Comparison of ENCODE assay signal across 21 cellular contexts in genomic region chr5:5524327-5524726, GRCh38.
A peak's percentile ranks its signal among the peaks of the same experiment; 100 is the strongest.
DNase-seq lines count a peak whose midpoint lies in the region; ATAC-seq and TF ChIP-seq lines count a peak whose summit lies in the region.
"Had no signal": no experiment of that assay in that cellular context is flagged by ENCODE, and none has a peak within 500 bp of the region (broad histone marks: within the 10 kb centered on the region; RNA-seq: fewer than 3 reads in every experiment).

No MANE protein-coding gene starts in this region.

- no peaks in the 10 kb centered on the region for H3K79me1 ChIP-seq in mesenchymal stem cell (replicated peaks; ENCODE audit: low read length, poor library complexity, severe bottlenecking)

- peaks cover 31% of the 10 kb centered on the region for H3K4me1 Mint-ChIP-seq in activated CD4-positive, alpha-beta T cell treated with anti-CD3 and anti-CD28 coated beads for 36 hours
- peaks cover 26% of the 10 kb centered on the region for H3K4me1 Mint-ChIP-seq in GM23338
- H3K4me1 Mint-ChIP-seq in activated T-helper 1 cell treated with anti-CD3 and anti-CD28 coated beads, Interleukin-12 subunit alpha, Interleukin-12 subunit beta, Interleukin-2, Interleukin-4 antibody, amounts not matched to agents 30 ng/mL and 10 ng/mL and 1 ng/mL, durations not matched to agents 14 hours and 24 hours and 36 hours (ENCODE audit: low read depth): peaks cover 32% of the 10 kb centered on the region
- H3K4me1 Mint-ChIP-seq in natural killer cell: peaks cover 13 to 17% of the 10 kb centered on the region in 2 donors

- no peaks in the 10 kb centered on the region for H3K79me2 ChIP-seq in GM23338 (replicated peaks; ENCODE audit: insufficient read depth)

- no peak overlapping the region for H3K4ac ChIP-seq in mesenchymal stem cell (ENCODE audit: low read depth in 1 of 2, low read length in 2 of 2)

- no peak overlapping the region for H4K8ac ChIP-seq in mesenchymal stem cell (ENCODE audit: low read length)

- no peak for ATAC-seq in activated CD4-positive, alpha-beta T cell treated with anti-CD3 and anti-CD28 coated beads for 36 hours
- ATAC-seq in GM23338 (no peak), natural killer cell (no peak)
- ATAC-seq: left colon, pancreas had no signal

- H3K27ac ChIP-seq in GM23338 (ENCODE audit: low read depth): no peak overlapping the region
- no peak overlapping the region for H3K27ac ChIP-seq in RWPE1
- H3K27ac ChIP-seq in mesenchymal stem cell (ENCODE audit: low read length, poor library complexity, severe bottlenecking): no peak overlapping the region
- H3K27ac ChIP-seq: ascending aorta, pancreas, right atrium auricular region had no signal

- peaks cover 2% of the 10 kb centered on the region for H3K27me3 Mint-ChIP-seq in activated CD4-positive, alpha-beta T cell treated with anti-CD3 and anti-CD28 coated beads for 36 hours
- H3K27me3 Mint-ChIP-seq in GM23338 (ENCODE audit: insufficient read depth, low read depth, poor library complexity) (peaks cover 1% of the 10 kb centered on the region), natural killer cell (ENCODE audit: low read depth in 2 of 2) (no peaks in the 10 kb centered on the region)
- peaks cover 1% of the 10 kb centered on the region for H3K27me3 Mint-ChIP-seq in activated T-helper 1 cell treated with anti-CD3 and anti-CD28 coated beads, Interleukin-12 subunit alpha, Interleukin-12 subunit beta, Interleukin-2, Interleukin-4 antibody, amounts not matched to agents 30 ng/mL and 10 ng/mL and 1 ng/mL, durations not matched to agents 14 hours and 24 hours and 36 hours (ENCODE audit: insufficient read depth)
- H3K27me3 Mint-ChIP-seq: naive B cell, type B pancreatic cell had no signal

- H3K9ac ChIP-seq in mesenchymal stem cell (ENCODE audit: low read length): no peak overlapping the region

- no peak for DNase-seq in activated CD4-positive, alpha-beta T cell treated with anti-CD3 and anti-CD28 coated beads for 36 hours
- DNase-seq in activated CD4-positive, alpha-beta T cell treated with anti-CD3 and anti-CD28 coated beads for 48 hours: no peak
- DNase-seq in GM23338 (ENCODE audit: low spot score) (no peak), natural killer cell (no peak), RWPE1 (ENCODE audit: low spot score) (no peak), mesenchymal stem cell (no peak), NCI-H1436 (lab: John Stamatoyannopoulos, UW) (no peak)
- DNase-seq in activated T-helper 1 cell treated with anti-CD3 and anti-CD28 coated beads, Interleukin-12 subunit alpha, Interleukin-12 subunit beta, Interleukin-2, Interleukin-4 antibody, amounts not matched to agents 30 ng/mL and 10 ng/mL and 1 ng/mL, durations not matched to agents 14 hours and 24 hours and 36 hours (ENCODE audit: low spot score): no peak
- DNase-seq: activated CD4-positive, CD25-positive, alpha-beta regulatory T cell treated with anti-CD3 and anti-CD28 coated beads, Interleukin-2, amount 50 U/mL, for 72 hours; Calu3; caudate nucleus; HCEC 1CT; left colon; naive B cell; NCI-H2171 treated with DMSO at 0.1 percent for 48 hours; NCI-H526; pancreas; stimulated activated CD4-positive, alpha-beta T cell treated with anti-CD3 and anti-CD28 coated beads, Interleukin-4, amount 100 ng/mL, for 24 hours had no signal

- H3K18ac ChIP-seq in mesenchymal stem cell (ENCODE audit: low read depth in 1 of 2, low read length in 2 of 2): no peak overlapping the region

- H3K4me1 ChIP-seq in GM23338 (ENCODE audit: insufficient read depth) (peaks cover 27% of the 10 kb centered on the region), mesenchymal stem cell (ENCODE audit: control insufficient read depth, insufficient read depth, low read depth, low read length) (no peaks in the 10 kb centered on the region)
- H3K4me1 ChIP-seq: ascending aorta, pancreas, right atrium auricular region had no signal

- 64% methylated on average over 3 of the region's 3 CpGs for WGBS in mesenchymal stem cell

- H2AFZ ChIP-seq in GM23338 (0 out of 2 replicates have a peak overlapping the region, but pooled peaks have one; percentile 28), mesenchymal stem cell (ENCODE audit: low read depth, low read length) (no peak overlapping the region)

- H2BK5ac ChIP-seq in mesenchymal stem cell (ENCODE audit: low read depth, low read length, poor library complexity, severe bottlenecking): no peak overlapping the region

- H4K20me1 ChIP-seq in GM23338 (replicated peaks; ENCODE audit: insufficient read depth): no peaks in the 10 kb centered on the region

- peaks cover 5% of the 10 kb centered on the region for H3K36me3 Mint-ChIP-seq in activated CD4-positive, alpha-beta T cell treated with anti-CD3 and anti-CD28 coated beads for 36 hours (ENCODE audit: low read depth)
- H3K36me3 Mint-ChIP-seq in GM23338 (ENCODE audit: low read depth) (peaks cover 4% of the 10 kb centered on the region; the same call in 2 of the 3 replicates), natural killer cell (no peaks in the 10 kb centered on the region)
- peaks cover 12% of the 10 kb centered on the region for H3K36me3 Mint-ChIP-seq in activated T-helper 1 cell treated with anti-CD3 and anti-CD28 coated beads, Interleukin-12 subunit alpha, Interleukin-12 subunit beta, Interleukin-2, Interleukin-4 antibody, amounts not matched to agents 30 ng/mL and 10 ng/mL and 1 ng/mL, durations not matched to agents 14 hours and 24 hours and 36 hours (ENCODE audit: low read depth)
- H3K36me3 Mint-ChIP-seq: type B pancreatic cell had no signal

- H3K4me3 Mint-ChIP-seq in activated CD4-positive, alpha-beta T cell treated with anti-CD3 and anti-CD28 coated beads for 36 hours: no peak overlapping the region
- H3K4me3 Mint-ChIP-seq in GM23338: no peak overlapping the region
- peak overlapping the region; percentile 46 for H3K4me3 Mint-ChIP-seq in activated T-helper 1 cell treated with anti-CD3 and anti-CD28 coated beads, Interleukin-12 subunit alpha, Interleukin-12 subunit beta, Interleukin-2, Interleukin-4 antibody, amounts not matched to agents 30 ng/mL and 10 ng/mL and 1 ng/mL, durations not matched to agents 14 hours and 24 hours and 36 hours
- peak overlapping the region; percentile 76 for H3K4me3 Mint-ChIP-seq in natural killer cell
- H3K4me3 Mint-ChIP-seq: type B pancreatic cell had no signal

- peaks cover 11% of the 10 kb centered on the region for H3K9me3 Mint-ChIP-seq in activated CD4-positive, alpha-beta T cell treated with anti-CD3 and anti-CD28 coated beads for 36 hours (ENCODE audit: low read depth)
- H3K9me3 Mint-ChIP-seq in GM23338 (peaks cover 5% of the 10 kb centered on the region; the same call in 2 of the 3 replicates), natural killer cell (peaks cover 0 to 3% of the 10 kb centered on the region in 2 donors)
- peaks cover 32% of the 10 kb centered on the region for H3K9me3 Mint-ChIP-seq in activated T-helper 1 cell treated with anti-CD3 and anti-CD28 coated beads, Interleukin-12 subunit alpha, Interleukin-12 subunit beta, Interleukin-2, Interleukin-4 antibody, amounts not matched to agents 30 ng/mL and 10 ng/mL and 1 ng/mL, durations not matched to agents 14 hours and 24 hours and 36 hours

- H3K9me3 ChIP-seq in mesenchymal stem cell (ENCODE audit: control insufficient read depth, low read length): no peaks in the 10 kb centered on the region
- H3K9me3 ChIP-seq: ascending aorta, pancreas, right atrium auricular region had no signal

- no peak overlapping the region for H3K23ac ChIP-seq in mesenchymal stem cell (ENCODE audit: low read length in 2 of 2)

- no peak overlapping the region for H2BK15ac ChIP-seq in mesenchymal stem cell (ENCODE audit: low read depth, poor library complexity, severe bottlenecking)

- H3F3A ChIP-seq in GM23338 (replicated peaks; ENCODE audit: low read depth): no peaks in the 10 kb centered on the region

- TF ChIP-seq CTCF in GM23338 (conservative IDR thresholded peaks at IDR 0.05; ENCODE audit: low read depth in 2 of 2) (no peak), natural killer cell (IDR thresholded peaks at IDR 0.05) (no peak), RWPE1 (conservative IDR thresholded peaks at IDR 0.05; ENCODE audit: low read depth) (no peak)

- H3K4me3 ChIP-seq in GM23338 (no peak overlapping the region), mesenchymal stem cell (ENCODE audit: insufficient read depth in 1 of 2, low read depth in 1 of 2, low read length in 2 of 2) (no peak overlapping the region)
- H3K4me3 ChIP-seq: ascending aorta, pancreas, right atrium auricular region had no signal

- peaks cover 27% of the 10 kb centered on the region for H3K9me2 ChIP-seq in GM23338 (ENCODE audit: insufficient read depth)

- H3K36me3 ChIP-seq in GM23338 (ENCODE audit: insufficient read depth) (no peaks in the 10 kb centered on the region), mesenchymal stem cell (ENCODE audit: control insufficient read depth in 1 of 2, insufficient read depth in 2 of 2, low read depth in 1 of 2, low read length in 2 of 2) (no peaks in the 10 kb centered on the region)
- H3K36me3 ChIP-seq: ascending aorta, pancreas, right atrium auricular region had no signal

- H3K27me3 ChIP-seq in GM23338 (ENCODE audit: insufficient read depth) (no peaks in the 10 kb centered on the region), mesenchymal stem cell (ENCODE audit: control insufficient read depth in 1 of 2, insufficient read depth in 1 of 2, low read length in 2 of 2) (no peaks in the 10 kb centered on the region)
- H3K27me3 ChIP-seq: ascending aorta, pancreas, right atrium auricular region had no signal

- no peak overlapping the region for H2BK120ac ChIP-seq in mesenchymal stem cell (ENCODE audit: low read depth, low read length)

- H2AK5ac ChIP-seq in mesenchymal stem cell (ENCODE audit: low read length, severe bottlenecking): no peak overlapping the region

- CTCF ChIA-PET in activated CD4-positive, alpha-beta T cell treated with anti-CD3 and anti-CD28 coated beads for 36 hours (lab: Charles Lee): interaction anchor here (0.5 kb wide), 1 partner anchor 1206 kb away, joined by 3 read pairs; no protein-coding TSS in a partner anchor
- CTCF ChIA-PET in RWPE1 (lab: Yijun Ruan, JAX): interaction anchor here (0.7 kb wide), 1 partner anchor 84 kb away, joined by 3 read pairs; no protein-coding TSS in a partner anchor

- H3K4me2 ChIP-seq in GM23338: no peak overlapping the region
- no peak overlapping the region for H3K4me2 ChIP-seq in mesenchymal stem cell (ENCODE audit: low read length, poor library complexity, severe bottlenecking)

- peak overlapping the region; percentile 64 for H3K27ac Mint-ChIP-seq in activated CD4-positive, alpha-beta T cell treated with anti-CD3 and anti-CD28 coated beads for 36 hours
- H3K27ac Mint-ChIP-seq in GM23338 (no peak overlapping the region), natural killer cell (peak overlapping the region; percentile 75 to 87)
- peak overlapping the region; percentile 64 for H3K27ac Mint-ChIP-seq in activated T-helper 1 cell treated with anti-CD3 and anti-CD28 coated beads, Interleukin-12 subunit alpha, Interleukin-12 subunit beta, Interleukin-2, Interleukin-4 antibody, amounts not matched to agents 30 ng/mL and 10 ng/mL and 1 ng/mL, durations not matched to agents 14 hours and 24 hours and 36 hours

- POLR2A ChIA-PET in activated CD4-positive, alpha-beta T cell treated with anti-CD3 and anti-CD28 coated beads for 36 hours (lab: Charles Lee): no interaction called here
- POLR2A ChIA-PET in RWPE1 (lab: Yijun Ruan, JAX; ENCODE audit: low non-redundant PET): no interaction called here

- intact Hi-C loops in activated CD4-positive, alpha-beta T cell treated with anti-CD3 and anti-CD28 coated beads for 36 hours (cut with DNase I, micrococcal nuclease): loop anchor here in 1 of 2 experiments (5.0 kb wide), 1 partner anchor 1303 kb away; no protein-coding TSS in a partner anchor
- intact Hi-C loops in activated T-helper 1 cell treated with anti-CD3 and anti-CD28 coated beads, Interleukin-12 subunit alpha, Interleukin-12 subunit beta, Interleukin-2, Interleukin-4 antibody, amounts not matched to agents 30 ng/mL and 10 ng/mL and 1 ng/mL, durations not matched to agents 14 hours and 24 hours and 36 hours (cut with micrococcal nuclease): loop anchor here (10.0 kb wide), 1 partner anchor 1190 kb away; the partner anchor contains the start of gene TENT4A
- intact Hi-C loops in natural killer cell (cut with micrococcal nuclease): no loop called here

- H3K14ac ChIP-seq in mesenchymal stem cell (ENCODE audit: low read length in 2 of 2): no peak overlapping the region

- H2BK12ac ChIP-seq in mesenchymal stem cell (ENCODE audit: low read length in 2 of 2): no peak overlapping the region

- H4K91ac ChIP-seq in mesenchymal stem cell (ENCODE audit: low read length): no peak overlapping the region

Comparison
In these comparisons a context has a peak if more than half of its experiments do, and no peak if none do; other contexts are left out.
1. H3K4me3 Mint-ChIP-seq: peak in activated T-helper 1 cell treated with anti-CD3 and anti-CD28 coated beads, Interleukin-12 subunit alpha, Interleukin-12 subunit beta, Interleukin-2, Interleukin-4 antibody, amounts not matched to agents 30 ng/mL and 10 ng/mL and 1 ng/mL, durations not matched to agents 14 hours and 24 hours and 36 hours (single experiment) and natural killer cell (single experiment); none in activated CD4-positive, alpha-beta T cell treated with anti-CD3 and anti-CD28 coated beads for 36 hours (single experiment) and GM23338 (single experiment).